In genomic region chr2:37366773-37367172, GRCh38 we compare ENCODE assay signal across 16 cellular contexts. TPM values are rescaled to one million over a fixed set of nuclear protein-coding genes. Genes with fewer than 3 reads are reported as not detected.
DNase-seq lines count a peak whose midpoint lies in the region; TF ChIP-seq lines count a peak whose summit lies in the region.
"Had no signal": no experiment of that assay in that cellular context is flagged by ENCODE, and none has a peak within 500 bp of the region (broad histone marks: within the 10 kb centered on the region; RNA-seq: fewer than 3 reads in every experiment).

No MANE protein-coding gene starts in this region.

- H4K20me1 ChIP-seq in MM.1S (ENCODE audit: insufficient read depth, low read length): no peaks in the 10 kb centered on the region

- DNase-seq in activated CD4-positive, alpha-beta T cell treated with anti-CD3 and anti-CD28 coated beads, Interleukin-2, amount 10 ng/mL, durations not matched to agents 24 days and 14 days: no peak
- no peak for DNase-seq in activated CD4-positive, alpha-beta T cell treated with anti-CD3 and anti-CD28 coated beads for 4 hours
- DNase-seq in MM.1S (no peak), putamen (ENCODE audit: low spot score) (peak; percentile 61), HuH-7.5 (ENCODE audit: low spot score) (no peak), dermis blood vessel endothelial cell (no peak), T-helper 9 cell (no peak)
- DNase-seq in activated T-helper 1 cell treated with anti-CD3 and anti-CD28 coated beads, Interleukin-12 subunit alpha, Interleukin-12 subunit beta, Interleukin-2, Interleukin-4 antibody, amounts not matched to agents 30 ng/mL and 10 ng/mL and 1 ng/mL, durations not matched to agents 14 hours and 24 hours and 36 hours (ENCODE audit: low spot score): no peak
- DNase-seq: body of pancreas, Calu3, dorsolateral prefrontal cortex, H7, NCI-H526 treated with DMSO at 0.1 percent for 48 hours, right lobe of liver had no signal

- intact Hi-C loops in activated CD4-positive, alpha-beta T cell treated with anti-CD3 and anti-CD28 coated beads, Interleukin-2, amount 10 ng/mL, durations not matched to agents 24 days and 14 days (cut with micrococcal nuclease): loop anchor here (1.0 to 5.0 kb wide), 4 partner anchors 24 to 221 kb away; partner anchors contain the start of genes CEBPZ, NDUFAF7 and PRKD3
- intact Hi-C loops in activated T-helper 1 cell treated with anti-CD3 and anti-CD28 coated beads, Interleukin-12 subunit alpha, Interleukin-12 subunit beta, Interleukin-2, Interleukin-4 antibody, amounts not matched to agents 30 ng/mL and 10 ng/mL and 1 ng/mL, durations not matched to agents 14 hours and 24 hours and 36 hours (cut with micrococcal nuclease): loop anchor here (1.0 to 5.0 kb wide), 8 partner anchors 10 to 1096 kb away; partner anchors contain the start of genes CEBPZ and NDUFAF7

- no peak overlapping the region for H3K9ac ChIP-seq in MM.1S (ENCODE audit: low read length)

- H3K79me2 ChIP-seq in MM.1S (ENCODE audit: low read length): peaks cover 93% of the 10 kb centered on the region

- no peaks in the 10 kb centered on the region for H3K9me2 ChIP-seq in MM.1S (replicated peaks; ENCODE audit: insufficient read depth, low read length)

- H3K27me3 Mint-ChIP-seq in activated CD4-positive, alpha-beta T cell treated with anti-CD3 and anti-CD28 coated beads, Interleukin-2, amount 10 ng/mL, durations not matched to agents 24 days and 14 days: peaks cover 30% of the 10 kb centered on the region
- H3K27me3 Mint-ChIP-seq in activated T-helper 1 cell treated with anti-CD3 and anti-CD28 coated beads, Interleukin-12 subunit alpha, Interleukin-12 subunit beta, Interleukin-2, Interleukin-4 antibody, amounts not matched to agents 30 ng/mL and 10 ng/mL and 1 ng/mL, durations not matched to agents 14 hours and 24 hours and 36 hours (ENCODE audit: insufficient read depth): peaks cover 30% of the 10 kb centered on the region

- peak overlapping the region; percentile 63 for H3K27ac Mint-ChIP-seq in activated CD4-positive, alpha-beta T cell treated with anti-CD3 and anti-CD28 coated beads, Interleukin-2, amount 10 ng/mL, durations not matched to agents 24 days and 14 days
- peak overlapping the region; percentile 49 for H3K27ac Mint-ChIP-seq in activated T-helper 1 cell treated with anti-CD3 and anti-CD28 coated beads, Interleukin-12 subunit alpha, Interleukin-12 subunit beta, Interleukin-2, Interleukin-4 antibody, amounts not matched to agents 30 ng/mL and 10 ng/mL and 1 ng/mL, durations not matched to agents 14 hours and 24 hours and 36 hours

- no peak overlapping the region for H2AFZ ChIP-seq in MM.1S (ENCODE audit: low read length)

- H3F3A ChIP-seq in MM.1S (ENCODE audit: insufficient read depth, low read length): peaks cover 14% of the 10 kb centered on the region

- no peak for TF ChIP-seq CTCF in MM.1S (IDR thresholded peaks at IDR 0.05; ENCODE audit: low read length)

- H3K4me1 Mint-ChIP-seq in activated CD4-positive, alpha-beta T cell treated with anti-CD3 and anti-CD28 coated beads, Interleukin-2, amount 10 ng/mL, durations not matched to agents 24 days and 14 days: peaks cover 14% of the 10 kb centered on the region
- H3K4me1 Mint-ChIP-seq in activated T-helper 1 cell treated with anti-CD3 and anti-CD28 coated beads, Interleukin-12 subunit alpha, Interleukin-12 subunit beta, Interleukin-2, Interleukin-4 antibody, amounts not matched to agents 30 ng/mL and 10 ng/mL and 1 ng/mL, durations not matched to agents 14 hours and 24 hours and 36 hours (ENCODE audit: low read depth): peaks cover 3% of the 10 kb centered on the region

- H3K36me3 ChIP-seq in MM.1S (replicated peaks; ENCODE audit: insufficient read depth, low read length): peaks cover 9% of the 10 kb centered on the region; the same call in 1 of the 2 replicates
- H3K36me3 ChIP-seq: right lobe of liver had no signal

- H3K4me2 ChIP-seq in MM.1S (ENCODE audit: low read depth, low read length): peak overlapping the region; percentile 27; the same call in 1 of the 2 replicates

- no peak overlapping the region for H3K27ac ChIP-seq in MM.1S (ENCODE audit: low read length)
- H3K27ac ChIP-seq: body of pancreas, dorsolateral prefrontal cortex, right lobe of liver had no signal

- no peaks in the 10 kb centered on the region for H3K36me3 Mint-ChIP-seq in activated CD4-positive, alpha-beta T cell treated with anti-CD3 and anti-CD28 coated beads, Interleukin-2, amount 10 ng/mL, durations not matched to agents 24 days and 14 days (ENCODE audit: low read depth)
- H3K36me3 Mint-ChIP-seq in activated T-helper 1 cell treated with anti-CD3 and anti-CD28 coated beads, Interleukin-12 subunit alpha, Interleukin-12 subunit beta, Interleukin-2, Interleukin-4 antibody, amounts not matched to agents 30 ng/mL and 10 ng/mL and 1 ng/mL, durations not matched to agents 14 hours and 24 hours and 36 hours (ENCODE audit: low read depth): no peaks in the 10 kb centered on the region

- H3K4me1 ChIP-seq in MM.1S (ENCODE audit: low read length): peaks cover 48% of the 10 kb centered on the region
- H3K4me1 ChIP-seq: body of pancreas, right lobe of liver had no signal

- H3K27me3 ChIP-seq in MM.1S (replicated peaks; ENCODE audit: insufficient read depth, low read length): no peaks in the 10 kb centered on the region
- H3K27me3 ChIP-seq: body of pancreas, dorsolateral prefrontal cortex, right lobe of liver had no signal

- no peak overlapping the region for H3K4me3 ChIP-seq in MM.1S (ENCODE audit: low read length)
- H3K4me3 ChIP-seq: body of pancreas, dorsolateral prefrontal cortex, K562, lung, right lobe of liver had no signal

- H3K9me3 Mint-ChIP-seq in activated CD4-positive, alpha-beta T cell treated with anti-CD3 and anti-CD28 coated beads, Interleukin-2, amount 10 ng/mL, durations not matched to agents 24 days and 14 days: no peaks in the 10 kb centered on the region
- H3K9me3 Mint-ChIP-seq in activated T-helper 1 cell treated with anti-CD3 and anti-CD28 coated beads, Interleukin-12 subunit alpha, Interleukin-12 subunit beta, Interleukin-2, Interleukin-4 antibody, amounts not matched to agents 30 ng/mL and 10 ng/mL and 1 ng/mL, durations not matched to agents 14 hours and 24 hours and 36 hours: no peaks in the 10 kb centered on the region

- peak overlapping the region; percentile 36 for H3K4me3 Mint-ChIP-seq in activated CD4-positive, alpha-beta T cell treated with anti-CD3 and anti-CD28 coated beads, Interleukin-2, amount 10 ng/mL, durations not matched to agents 24 days and 14 days
- peak overlapping the region; percentile 32 for H3K4me3 Mint-ChIP-seq in activated T-helper 1 cell treated with anti-CD3 and anti-CD28 coated beads, Interleukin-12 subunit alpha, Interleukin-12 subunit beta, Interleukin-2, Interleukin-4 antibody, amounts not matched to agents 30 ng/mL and 10 ng/mL and 1 ng/mL, durations not matched to agents 14 hours and 24 hours and 36 hours

- H3K9me3 ChIP-seq in MM.1S (replicated peaks; ENCODE audit: insufficient read depth, low read length): no peaks in the 10 kb centered on the region
- H3K9me3 ChIP-seq: body of pancreas, right lobe of liver had no signal

RNA-seq across cellular contexts. Expression of gene QPCT, which starts 22.3 kb away (rescaled TPM):
- total RNA-seq in activated CD4-positive, alpha-beta T cell treated with anti-CD3 and anti-CD28 coated beads, Interleukin-2, amount 10 ng/mL, durations not matched to agents 24 days and 14 days: 2.0 and 2.1 TPM in 2 replicates
- 1.6 and 3.8 TPM in 2 replicates for total RNA-seq in activated T-helper 1 cell treated with anti-CD3 and anti-CD28 coated beads, Interleukin-12 subunit alpha, Interleukin-12 subunit beta, Interleukin-2, Interleukin-4 antibody, amounts not matched to agents 30 ng/mL and 10 ng/mL and 1 ng/mL, durations not matched to agents 14 hours and 24 hours and 36 hours
- total RNA-seq in dermis blood vessel endothelial cell: 4.0 and 7.8 TPM in 2 replicates
- total RNA-seq: K562 had no signal

RNA-seq across cellular contexts. Expression of gene PRKD3, which starts 42.1 kb away (rescaled TPM):
- total RNA-seq in activated CD4-positive, alpha-beta T cell treated with anti-CD3 and anti-CD28 coated beads, Interleukin-2, amount 10 ng/mL, durations not matched to agents 24 days and 14 days: 20.2 and 21.9 TPM in 2 replicates
- 23.9 and 24.3 TPM in 2 replicates for total RNA-seq in activated T-helper 1 cell treated with anti-CD3 and anti-CD28 coated beads, Interleukin-12 subunit alpha, Interleukin-12 subunit beta, Interleukin-2, Interleukin-4 antibody, amounts not matched to agents 30 ng/mL and 10 ng/mL and 1 ng/mL, durations not matched to agents 14 hours and 24 hours and 36 hours
- 76.5 and 77.1 TPM in 2 replicates for total RNA-seq in dermis blood vessel endothelial cell
